8 cellular contexts compared by ENCODE assay signal in the genomic region with DNA sequence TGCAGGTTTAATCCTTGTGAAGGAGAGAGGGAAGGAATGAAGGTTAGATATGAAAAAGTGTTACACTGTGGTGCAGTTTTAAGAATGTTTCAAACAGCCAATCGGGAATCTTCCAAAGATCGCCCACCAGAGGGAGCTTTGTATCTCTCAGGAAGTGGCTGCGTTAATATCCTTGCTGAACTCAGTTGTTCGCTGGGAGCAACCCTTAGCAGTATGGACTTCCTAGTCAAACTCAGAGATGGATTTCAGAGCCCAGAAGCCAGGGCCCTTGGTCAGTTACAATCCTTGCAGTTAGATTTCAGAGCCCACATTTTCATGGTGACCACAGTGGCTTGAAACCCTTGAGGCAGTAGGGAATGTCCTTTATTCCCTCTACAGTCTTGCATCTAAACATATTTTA.
DNase-seq lines count a peak whose midpoint lies in the region; ATAC-seq, FAIRE-seq and TF ChIP-seq lines count a peak whose summit lies in the region.

No MANE protein-coding gene starts in this region.

- CTCF ChIA-PET in activated naive CD4-positive, alpha-beta T cell treated with anti-CD3 and anti-CD28 coated beads for 36 hours (lab: Charles Lee): interaction anchor here (1.3 to 1.4 kb wide), 2 partner anchors 14 to 255 kb away, joined by 3 to 4 read pairs; no protein-coding TSS in a partner anchor

- H3K27ac ChIP-seq in astrocyte (ENCODE audit: low read depth, low read length): no peak overlapping the region
- H3K27ac ChIP-seq in kidney (ENCODE audit: low read depth in 2 of 2, low read length in 2 of 2): no peak overlapping the region

- H3K27me3 Mint-ChIP-seq in activated naive CD4-positive, alpha-beta T cell treated with anti-CD3 and anti-CD28 coated beads for 36 hours (ENCODE audit: low read depth): peaks cover 2% of the 10 kb centered on the region
- H3K27me3 Mint-ChIP-seq in astrocyte (ENCODE audit: low read depth, unreplicated experiment): no peaks in the 10 kb centered on the region
- H3K27me3 Mint-ChIP-seq in activated T-helper 2 cell treated with anti-CD3 and anti-CD28 coated beads, Interferon-gamma antibody, Interleukin-2, Interleukin-4, amounts not matched to agents 10 μg/mL and 5 μg/mL and 100 μg/mL, durations not matched to agents 14 hours and 24 hours and 36 hours (ENCODE audit: low read depth): no peaks in the 10 kb centered on the region

- H3K4me1 Mint-ChIP-seq in activated naive CD4-positive, alpha-beta T cell treated with anti-CD3 and anti-CD28 coated beads for 36 hours (ENCODE audit: low read depth): no peaks in the 10 kb centered on the region
- H3K4me1 Mint-ChIP-seq in astrocyte (ENCODE audit: low read depth, unreplicated experiment): peaks cover 14% of the 10 kb centered on the region
- peaks cover 3% of the 10 kb centered on the region for H3K4me1 Mint-ChIP-seq in activated T-helper 2 cell treated with anti-CD3 and anti-CD28 coated beads, Interferon-gamma antibody, Interleukin-2, Interleukin-4, amounts not matched to agents 10 μg/mL and 5 μg/mL and 100 μg/mL, durations not matched to agents 14 hours and 24 hours and 36 hours (ENCODE audit: low read depth)

- no peaks in the 10 kb centered on the region for H3K36me3 Mint-ChIP-seq in activated naive CD4-positive, alpha-beta T cell treated with anti-CD3 and anti-CD28 coated beads for 36 hours (ENCODE audit: low read depth)
- H3K36me3 Mint-ChIP-seq in astrocyte (ENCODE audit: low read depth, unreplicated experiment): no peaks in the 10 kb centered on the region
- no peaks in the 10 kb centered on the region for H3K36me3 Mint-ChIP-seq in activated T-helper 2 cell treated with anti-CD3 and anti-CD28 coated beads, Interferon-gamma antibody, Interleukin-2, Interleukin-4, amounts not matched to agents 10 μg/mL and 5 μg/mL and 100 μg/mL, durations not matched to agents 14 hours and 24 hours and 36 hours (ENCODE audit: low read depth)

- TF ChIP-seq CTCF in astrocyte (IDR thresholded peaks at IDR 0.05; ENCODE audit: insufficient read depth, low read depth, low read length): peak; percentile 55
- peak; percentile 40 for TF ChIP-seq CTCF in kidney (IDR thresholded peaks at IDR 0.05; ENCODE audit: borderline replicate concordance, extremely low read depth, insufficient read depth)

- H3K79me2 ChIP-seq in astrocyte (ENCODE audit: insufficient read depth, low read length): no peaks in the 10 kb centered on the region

- no peak for ATAC-seq in GM18505 (IDR thresholded peaks at IDR 0.05; ENCODE audit: unreplicated experiment)

- H3K4me1 ChIP-seq in astrocyte (ENCODE audit: insufficient read depth, low read length): no peaks in the 10 kb centered on the region
- no peaks in the 10 kb centered on the region for H3K4me1 ChIP-seq in kidney (ENCODE audit: control insufficient read depth in 1 of 2, insufficient read depth in 1 of 2, low read depth in 1 of 2, low read length in 2 of 2)

- H3K9me3 ChIP-seq in astrocyte (ENCODE audit: insufficient read depth, low read depth, low read length): no peaks in the 10 kb centered on the region
- no peaks in the 10 kb centered on the region for H3K9me3 ChIP-seq in kidney (ENCODE audit: control insufficient read depth in 1 of 2, low read length in 2 of 2)

- TF ChIP-seq POLR2A in GM18505 (IDR thresholded peaks at IDR 0.05; ENCODE audit: borderline replicate concordance, extremely low read depth, insufficient read depth, insufficient read length): no peak

- FAIRE-seq in astrocyte (lab: Jason Lieb, UNC): peak; percentile 89
- no peak for FAIRE-seq in kidney (lab: Jason Lieb, UNC)

- H3K4me3 ChIP-seq in astrocyte (ENCODE audit: insufficient read depth, low read depth, low read length) (no peak overlapping the region), kidney (ENCODE audit: low read length in 2 of 2) (no peak overlapping the region)

- peak; percentile 16 for DNase-seq in activated naive CD4-positive, alpha-beta T cell treated with anti-CD3 and anti-CD28 coated beads for 36 hours
- no peak for DNase-seq in activated naive CD4-positive, alpha-beta T cell treated with Interleukin-2 at 50 U/mL for 16 hours
- DNase-seq in NCI-H1694 (lab: John Stamatoyannopoulos, UW): peak; percentile 77
- peak; percentile 56 for DNase-seq in astrocyte (ENCODE audit: low read depth)
- DNase-seq in kidney: no peak
- no peak for DNase-seq in activated T-helper 2 cell treated with anti-CD3 and anti-CD28 coated beads, Interferon-gamma antibody, Interleukin-2, Interleukin-4, amounts not matched to agents 10 μg/mL and 5 μg/mL and 100 μg/mL, durations not matched to agents 14 hours and 24 hours and 36 hours (ENCODE audit: low spot score)
- DNase-seq in T1000 (lab: John Stamatoyannopoulos, UW): no peak

- H3K27ac Mint-ChIP-seq in activated naive CD4-positive, alpha-beta T cell treated with anti-CD3 and anti-CD28 coated beads for 36 hours: no peak overlapping the region
- no peak overlapping the region for H3K27ac Mint-ChIP-seq in astrocyte (ENCODE audit: unreplicated experiment)
- no peak overlapping the region for H3K27ac Mint-ChIP-seq in activated T-helper 2 cell treated with anti-CD3 and anti-CD28 coated beads, Interferon-gamma antibody, Interleukin-2, Interleukin-4, amounts not matched to agents 10 μg/mL and 5 μg/mL and 100 μg/mL, durations not matched to agents 14 hours and 24 hours and 36 hours

- H3K4me2 ChIP-seq in astrocyte (ENCODE audit: low read length): no peak overlapping the region

- H3K4me3 Mint-ChIP-seq in activated naive CD4-positive, alpha-beta T cell treated with anti-CD3 and anti-CD28 coated beads for 36 hours: no peak overlapping the region
- H3K4me3 Mint-ChIP-seq in astrocyte (ENCODE audit: unreplicated experiment): no peak overlapping the region
- H3K4me3 Mint-ChIP-seq in activated T-helper 2 cell treated with anti-CD3 and anti-CD28 coated beads, Interferon-gamma antibody, Interleukin-2, Interleukin-4, amounts not matched to agents 10 μg/mL and 5 μg/mL and 100 μg/mL, durations not matched to agents 14 hours and 24 hours and 36 hours (ENCODE audit: low read depth): no peak overlapping the region

- intact Hi-C loops in activated naive CD4-positive, alpha-beta T cell treated with anti-CD3 and anti-CD28 coated beads for 36 hours (cut with micrococcal nuclease): loop anchor here (2.0 to 5.0 kb wide), 2 partner anchors 252 to 470 kb away; no protein-coding TSS in a partner anchor
- intact Hi-C loops in kidney (cut with DNase I): no loop called here
- intact Hi-C loops in activated T-helper 2 cell treated with anti-CD3 and anti-CD28 coated beads, Interferon-gamma antibody, Interleukin-2, Interleukin-4, amounts not matched to agents 10 μg/mL and 5 μg/mL and 100 μg/mL, durations not matched to agents 14 hours and 24 hours and 36 hours (cut with micrococcal nuclease): no loop called here

- H2AFZ ChIP-seq in astrocyte (ENCODE audit: low read depth, low read length): no peak overlapping the region

- H3K9ac ChIP-seq in astrocyte (ENCODE audit: low read length) (no peak overlapping the region), kidney (ENCODE audit: low read length in 2 of 2) (no peak overlapping the region)

- no peaks in the 10 kb centered on the region for H3K9me3 Mint-ChIP-seq in activated naive CD4-positive, alpha-beta T cell treated with anti-CD3 and anti-CD28 coated beads for 36 hours
- H3K9me3 Mint-ChIP-seq in astrocyte (ENCODE audit: unreplicated experiment): no peaks in the 10 kb centered on the region
- no peaks in the 10 kb centered on the region for H3K9me3 Mint-ChIP-seq in activated T-helper 2 cell treated with anti-CD3 and anti-CD28 coated beads, Interferon-gamma antibody, Interleukin-2, Interleukin-4, amounts not matched to agents 10 μg/mL and 5 μg/mL and 100 μg/mL, durations not matched to agents 14 hours and 24 hours and 36 hours

- H3K27me3 ChIP-seq in astrocyte (ENCODE audit: insufficient read depth, low read length): no peaks in the 10 kb centered on the region

- H4K20me1 ChIP-seq in astrocyte (ENCODE audit: insufficient read depth, low read length): no peaks in the 10 kb centered on the region

- H3K36me3 ChIP-seq in astrocyte (ENCODE audit: insufficient read depth, low read length) (no peaks in the 10 kb centered on the region), kidney (ENCODE audit: control insufficient read depth in 1 of 2, insufficient read depth in 2 of 2, low read length in 2 of 2) (no peaks in the 10 kb centered on the region)

Comparison
In these comparisons a context has a peak if more than half of its experiments do, and no peak if none do; other contexts are left out.
1. DNase-seq: peak in activated naive CD4-positive, alpha-beta T cell treated with anti-CD3 and anti-CD28 coated beads for 36 hours (single experiment), NCI-H1694 (single experiment) and astrocyte (single experiment); none in activated naive CD4-positive, alpha-beta T cell treated with Interleukin-2 at 50 U/mL for 16 hours (single experiment), kidney (single experiment), activated T-helper 2 cell treated with anti-CD3 and anti-CD28 coated beads, Interferon-gamma antibody, Interleukin-2, Interleukin-4, amounts not matched to agents 10 μg/mL and 5 μg/mL and 100 μg/mL, durations not matched to agents 14 hours and 24 hours and 36 hours (single experiment) and T1000 (single experiment).